ENCODE assay signal across 1 cellular context in genomic region chr21:17501107-17502006, GRCh38.
A peak's percentile ranks its signal among the peaks of the same experiment; 100 is the strongest.
TF ChIP-seq lines count a peak whose summit lies in the region.

No MANE protein-coding gene starts in this region.

TF ChIP-seq in HepG2, 621 proteins besides CTCF, POLR2A, EP300 and RAD21 (continued from another document and continues in another):
- no peak for TF ChIP-seq SNAPC4 (CRISPR knock-in tag; IDR thresholded peaks at IDR 0.05)
- no peak for TF ChIP-seq SRSF9 (IDR thresholded peaks at IDR 0.05; ENCODE audit: borderline replicate concordance, insufficient read depth, low read depth, low read length, poor library complexity, severe bottlenecking)
- TF ChIP-seq MTF1 (CRISPR knock-in tag; IDR thresholded peaks at IDR 0.05): no peak
- peak; percentile 87 for TF ChIP-seq KLF11 (CRISPR knock-in tag; IDR thresholded peaks at IDR 0.05)
- TF ChIP-seq ZFP1 (CRISPR knock-in tag; IDR thresholded peaks at IDR 0.05): peak; percentile 56; the same call in 1 of the 2 replicates
- TF ChIP-seq ZBTB4 (CRISPR knock-in tag; IDR thresholded peaks at IDR 0.05; ENCODE audit: borderline replicate concordance): no peak
- no peak for TF ChIP-seq HCFC1 (IDR thresholded peaks at IDR 0.05; ENCODE audit: low read depth, low read length)
- peak; percentile 82 for TF ChIP-seq HHEX (CRISPR knock-in tag; IDR thresholded peaks at IDR 0.05)
- TF ChIP-seq HDAC1 (CRISPR knock-in tag; IDR thresholded peaks at IDR 0.05): peak; percentile 71
- TF ChIP-seq ZXDC (CRISPR knock-in tag; IDR thresholded peaks at IDR 0.05): no peak
- TF ChIP-seq ZFX (CRISPR knock-in tag; IDR thresholded peaks at IDR 0.05; ENCODE audit: low read depth): no peak
- peak; percentile 80; the same call in 1 of the 2 replicates for TF ChIP-seq TFE3 (CRISPR knock-in tag; IDR thresholded peaks at IDR 0.05)
- no peak for TF ChIP-seq ZNF484 (CRISPR knock-in tag; IDR thresholded peaks at IDR 0.05; ENCODE audit: borderline replicate concordance, low read depth)
- no peak for TF ChIP-seq ZNF335 (CRISPR knock-in tag; IDR thresholded peaks at IDR 0.05)
- no peak for TF ChIP-seq ZNF329 (CRISPR knock-in tag; IDR thresholded peaks at IDR 0.05; ENCODE audit: low read depth)
- peak; percentile 64; the same call in 1 of the 2 replicates for TF ChIP-seq ATF1 (CRISPR knock-in tag; IDR thresholded peaks at IDR 0.05)
- TF ChIP-seq ZNF180 (CRISPR knock-in tag; IDR thresholded peaks at IDR 0.05; ENCODE audit: borderline replicate concordance, low read depth): no peak
- TF ChIP-seq BATF2 (CRISPR knock-in tag; IDR thresholded peaks at IDR 0.05): no peak
- TF ChIP-seq GPBP1L1 (CRISPR knock-in tag; IDR thresholded peaks at IDR 0.05): no peak
- no peak for TF ChIP-seq KAT2B (IDR thresholded peaks at IDR 0.05; ENCODE audit: borderline replicate concordance, low read depth, low read length)
- TF ChIP-seq SIN3B (IDR thresholded peaks at IDR 0.05; ENCODE audit: low read length): no peak
- TF ChIP-seq NONO (IDR thresholded peaks at IDR 0.05): no peak
- TF ChIP-seq NONO (CRISPR knock-in tag; conservative IDR thresholded peaks at IDR 0.05): no peak
- TF ChIP-seq PHB2 (IDR thresholded peaks at IDR 0.05; ENCODE audit: partially characterized antibody): no peak
- TF ChIP-seq ZNF496 (CRISPR knock-in tag; IDR thresholded peaks at IDR 0.05; ENCODE audit: insufficient replicate concordance): no peak
- TF ChIP-seq KDM1A (CRISPR knock-in tag; IDR thresholded peaks at IDR 0.05): 0 out of 2 replicates have a peak, but pooled peaks have one; percentile 42
- TF ChIP-seq ZGPAT (CRISPR knock-in tag; IDR thresholded peaks at IDR 0.05): peak; percentile 85
- 0 out of 2 replicates have a peak, but pooled peaks have one; percentile 49 for TF ChIP-seq STAT6 (CRISPR knock-in tag; IDR thresholded peaks at IDR 0.05; ENCODE audit: borderline replicate concordance)
- peak; percentile 85 for TF ChIP-seq RARA (CRISPR knock-in tag; IDR thresholded peaks at IDR 0.05)
- no peak for TF ChIP-seq ZNF138 (CRISPR knock-in tag; IDR thresholded peaks at IDR 0.05; ENCODE audit: low read depth)
- TF ChIP-seq FOXK1 (CRISPR knock-in tag; IDR thresholded peaks at IDR 0.05; ENCODE audit: borderline replicate concordance, low read depth): peak; percentile 90; the same call in 1 of the 2 replicates
- TF ChIP-seq SPEN (CRISPR knock-in tag; IDR thresholded peaks at IDR 0.05; ENCODE audit: low read depth): no peak
- no peak for TF ChIP-seq ZNF431 (CRISPR knock-in tag; IDR thresholded peaks at IDR 0.05; ENCODE audit: borderline replicate concordance, low read depth)
- TF ChIP-seq FOXC1 (CRISPR knock-in tag; IDR thresholded peaks at IDR 0.05; ENCODE audit: borderline replicate concordance): no peak
- no peak for TF ChIP-seq AHR (CRISPR knock-in tag; IDR thresholded peaks at IDR 0.05)
- no peak; the same call in 1 of the 2 replicates for TF ChIP-seq ZNF256 (CRISPR knock-in tag; conservative IDR thresholded peaks at IDR 0.05)
- no peak for TF ChIP-seq NFE2L2 (IDR thresholded peaks at IDR 0.05; ENCODE audit: low read length)
- no peak; the same call in 1 of the 2 replicates for TF ChIP-seq HOXA9 (CRISPR knock-in tag; IDR thresholded peaks at IDR 0.05; ENCODE audit: borderline replicate concordance)
- TF ChIP-seq ZNF296 (CRISPR knock-in tag; conservative IDR thresholded peaks at IDR 0.05): no peak
- no peak for TF ChIP-seq ZNF724P (CRISPR knock-in tag; IDR thresholded peaks at IDR 0.05; ENCODE audit: borderline replicate concordance)
- no peak for TF ChIP-seq ZNF576 (CRISPR knock-in tag; IDR thresholded peaks at IDR 0.05)
- TF ChIP-seq IRF9 (CRISPR knock-in tag; IDR thresholded peaks at IDR 0.05; ENCODE audit: borderline replicate concordance): no peak
- no peak for TF ChIP-seq ZNF850 (CRISPR knock-in tag; conservative IDR thresholded peaks at IDR 0.05)
